In genomic region chr11:12163181-12163841, GRCh38 we compare ENCODE assay signal across 9 cellular contexts. TPM values are rescaled to one million over a fixed set of nuclear protein-coding genes. Genes with fewer than 3 reads are reported as not detected.
DNase-seq lines count a peak whose midpoint lies in the region; ATAC-seq and TF ChIP-seq lines count a peak whose summit lies in the region.
"Had no signal": no experiment of that assay in that cellular context is flagged by ENCODE, and none has a peak within 500 bp of the region (broad histone marks: within the 10 kb centered on the region; RNA-seq: fewer than 3 reads in every experiment).

No MANE protein-coding gene starts in this region.

- H3K79me2 ChIP-seq in PC-9 (ENCODE audit: low read depth), result peaks cover 13% of the 10 kb centered on the region

- H3K4me1 ChIP-seq in PC-9 (replicated peaks; ENCODE audit: insufficient read depth) (peaks cover 59% of the 10 kb centered on the region), mucosa of descending colon (ENCODE audit: low read depth) (peaks cover 77% of the 10 kb centered on the region)

- H2AFZ ChIP-seq in PC-9, result no peak overlapping the region

- no peaks in the 10 kb centered on the region for H4K20me1 ChIP-seq in PC-9 (ENCODE audit: insufficient read depth)

- POLR2A ChIA-PET in AG04450 (lab: Yijun Ruan, JAX), result interaction anchor here (0.6 to 2.4 kb wide), 6 partner anchors 15 to 76 kb away, joined by 3 to 12 read pairs (median 3); no protein-coding TSS in a partner anchor
- POLR2A ChIA-PET in PC-9 (lab: Charles Lee; ENCODE audit: unreplicated experiment), result interaction anchor here (0.6 to 0.7 kb wide), 3 partner anchors 37 to 125 kb away, joined by 3 to 6 read pairs (median 3); no protein-coding TSS in a partner anchor

- peaks cover 5% of the 10 kb centered on the region; the same call in 1 of the 2 replicates for H3K36me3 ChIP-seq in PC-9 (ENCODE audit: low read depth)
- no peaks in the 10 kb centered on the region for H3K36me3 ChIP-seq in mucosa of descending colon (ENCODE audit: low read depth)

- ATAC-seq in mucosa of descending colon, result peak; percentile 73
- no peak for ATAC-seq in HG02610 (IDR thresholded peaks at IDR 0.05; ENCODE audit: unreplicated experiment)
- ATAC-seq in GM18858 (IDR thresholded peaks at IDR 0.05; ENCODE audit: unreplicated experiment), result no peak

- DNase-seq in AG04450 (ENCODE audit: low read depth, low spot score) (no peak), PC-9 (peak in 1 of 2 experiments; percentile 21), dorsolateral prefrontal cortex (peak in 1 of 10 donors; percentile 33), mucosa of descending colon (peak in 1 of 3 donors; percentile 67), NCI-H345 treated with DMSO at 0.1 percent for 48 hours (lab: John Stamatoyannopoulos, UW; ENCODE audit: unreplicated experiment) (no peak), KG1 (lab: John Stamatoyannopoulos, UW) (no peak)
- DNase-seq: SHP77 had no signal

- H3K27me3 ChIP-seq in AG04450 (ENCODE audit: control insufficient read depth, insufficient read depth, low read length) (no peaks in the 10 kb centered on the region), PC-9 (ENCODE audit: insufficient read depth, low read depth) (no peaks in the 10 kb centered on the region), dorsolateral prefrontal cortex (no peaks in the 10 kb centered on the region)

- H3K9me3 ChIP-seq in AG04450 (ENCODE audit: control insufficient read depth, insufficient read depth, low read length), result no peaks in the 10 kb centered on the region
- H3K9me3 ChIP-seq in PC-9 (ENCODE audit: insufficient read depth, low read depth), result no peaks in the 10 kb centered on the region
- no peaks in the 10 kb centered on the region for H3K9me3 ChIP-seq in mucosa of descending colon

- TF ChIP-seq CTCF in AG04450 (IDR thresholded peaks at IDR 0.05; ENCODE audit: low read depth, low read length), result no peak
- no peak for TF ChIP-seq CTCF in PC-9 (conservative IDR thresholded peaks at IDR 0.05)
- no peak for TF ChIP-seq CTCF in dorsolateral prefrontal cortex (IDR thresholded peaks at IDR 0.05 in 54 of 56, conservative IDR thresholded peaks at IDR 0.05 in 2 of 56; ENCODE audit: low read depth in 1 of 56, partially characterized antibody in 56 of 56)
- no peak for TF ChIP-seq CTCF in mucosa of descending colon (IDR thresholded peaks at IDR 0.05)

- H3K27ac ChIP-seq in AG04450 (ENCODE audit: low read depth, low read length) (peak overlapping the region; percentile 95), PC-9 (peak overlapping the region; percentile 95), dorsolateral prefrontal cortex (peak overlapping the region in 53 of 59 donors; percentile 3 to 94 (median 61))

- H3K4me3 ChIP-seq in AG04450 (ENCODE audit: low read depth, low read length) (no peak overlapping the region), PC-9 (no peak overlapping the region), dorsolateral prefrontal cortex (peak overlapping the region in 2 of 59 donors; percentile 4 to 16), mucosa of descending colon (no peak overlapping the region)

- H3F3A ChIP-seq in PC-9 (ENCODE audit: insufficient read depth, low read depth), result peaks cover 50% of the 10 kb centered on the region

- H3K4me2 ChIP-seq in PC-9, result peak overlapping the region; percentile 4; the same call in 1 of the 2 replicates

- no TSS peak for BruUV-seq in PC-9 (replicated peaks; lab: Mats Ljungman, UMichigan)

- intact Hi-C loops in PC-9 (cut with micrococcal nuclease; ENCODE audit: unreplicated experiment) (loop anchor here (10.0 kb wide), 1 partner anchor 61 kb away; no protein-coding TSS in a partner anchor), dorsolateral prefrontal cortex (cut with DNase I) (loop anchor here (5.0 kb wide), 3 partner anchors 54 to 74 kb away; no protein-coding TSS in a partner anchor), mucosa of descending colon (cut with DNase I, micrococcal nuclease) (no loop called here)

- H3K9me2 ChIP-seq in PC-9 (ENCODE audit: insufficient read depth), result no peaks in the 10 kb centered on the region

- CTCF ChIA-PET in AG04450 (lab: Charles Lee) (interaction anchor here (1.0 to 1.6 kb wide), 3 partner anchors 74 to 119 kb away, joined by 3 to 4 read pairs (median 4); no protein-coding TSS in a partner anchor), PC-9 (lab: Charles Lee) (interaction anchor here (1.3 kb wide), 1 partner anchor 76 kb away, joined by 4 read pairs; no protein-coding TSS in a partner anchor)

RNA-seq across cellular contexts. Expression of gene MICAL2, which starts 52.9 kb away (rescaled TPM):
- polyA plus RNA-seq in AG04450 (2011; rRNA removed), result 171 and 222 TPM in 2 replicates
- 389 and 460 TPM in 2 replicates for polyA minus RNA-seq in AG04450 (2011; rRNA and poly(A)+ RNA removed)
- total RNA-seq in PC-9 (2021), result 30.5 and 32.4 TPM in 2 replicates
- 100 to 1,000 TPM; 104 to 402 (median 289) TPM for total RNA-seq in dorsolateral prefrontal cortex
- 100 to 1,000 TPM; 263 to 384 (median 312) TPM for total RNA-seq in mucosa of descending colon

Comparison
In these comparisons a context has a peak if more than half of its experiments do, and no peak if none do; other contexts are left out.
1. intact Hi-C loops: an anchor here in PC-9 (10.0 kb wide) and dorsolateral prefrontal cortex (5.0 kb wide); none called in mucosa of descending colon.